8 cellular contexts compared by ENCODE assay signal in the genomic region with DNA sequence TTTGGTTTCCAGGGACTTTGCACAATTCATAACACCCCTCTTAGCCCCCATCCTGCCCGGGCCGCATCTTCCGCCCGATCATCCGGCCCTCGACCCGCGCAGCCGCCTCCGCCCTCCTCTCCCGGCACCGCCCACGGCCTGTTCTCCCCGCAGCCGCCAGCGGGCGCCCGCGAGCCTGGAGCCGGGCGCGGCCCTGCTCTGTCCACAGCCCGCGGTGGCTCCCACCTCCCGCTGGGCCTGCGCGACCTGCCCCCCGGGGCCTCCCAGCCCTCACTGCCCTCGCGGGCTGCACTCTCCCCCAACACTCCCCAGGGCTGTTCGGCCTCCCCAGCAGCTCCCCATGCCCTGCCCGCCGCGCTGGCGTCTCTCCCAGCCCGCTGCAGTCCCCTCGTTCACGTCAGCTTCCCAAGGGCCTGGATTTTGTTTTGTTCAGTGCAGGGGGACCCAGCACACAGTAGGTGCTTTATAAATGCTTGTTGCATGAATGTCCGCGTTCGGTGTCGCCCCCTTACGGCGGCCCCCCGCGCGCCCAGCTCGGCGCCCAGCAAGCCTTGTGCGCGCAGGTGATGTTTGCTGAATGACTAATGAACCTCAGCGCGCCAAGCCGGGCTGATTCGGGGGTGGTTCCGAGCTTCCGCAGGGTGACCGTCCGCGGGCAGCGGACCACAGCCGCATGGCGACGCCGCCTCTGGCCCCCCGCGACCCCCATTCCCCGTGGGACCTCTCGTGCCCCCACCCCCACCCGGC. TPM values are rescaled to one million over a fixed set of nuclear protein-coding genes. Genes with fewer than 3 reads are reported as not detected.
DNase-seq lines count a peak whose midpoint lies in the region; ATAC-seq and TF ChIP-seq lines count a peak whose summit lies in the region.

No MANE protein-coding gene starts in this region.

- POLR2A ChIA-PET in HEK293T (lab: Yijun Ruan, JAX), result interaction anchor here (0.8 to 2.2 kb wide), 3 partner anchors 7 to 176 kb away, joined by 3 to 6 read pairs (median 4); a partner anchor contains a TSS

- intact Hi-C loops in lower lobe of right lung (cut with DNase I), result no loop called here

- peak overlapping the region; percentile 52 to 62 for H3K4me3 ChIP-seq in duodenal mucosa (ENCODE audit: low read depth in 1 of 2, low read length in 2 of 2)
- H3K4me3 ChIP-seq in lower lobe of right lung, result peak overlapping the region; percentile 55

- ATAC-seq in lower lobe of right lung (peak; percentile 92 to 94), GM19395 (IDR thresholded peaks at IDR 0.05; ENCODE audit: unreplicated experiment) (no peak)

- CTCF ChIA-PET in HEK293T (lab: Yijun Ruan, JAX), result interaction anchor here (1.9 kb wide), 1 partner anchor 8 kb away, joined by 9 read pairs; no protein-coding TSS in a partner anchor

- peaks cover 7 to 25% of the 10 kb centered on the region in 2 donors for H3K36me3 ChIP-seq in duodenal mucosa (ENCODE audit: control insufficient read depth in 1 of 2, insufficient read depth in 2 of 2, low read length in 2 of 2)
- peaks cover 29% of the 10 kb centered on the region for H3K36me3 ChIP-seq in lower lobe of right lung

- peaks cover 35 to 39% of the 10 kb centered on the region in 2 donors for H3K27me3 ChIP-seq in duodenal mucosa (ENCODE audit: control insufficient read depth in 1 of 2, insufficient read depth in 2 of 2, low read length in 2 of 2)
- peaks cover 51% of the 10 kb centered on the region for H3K27me3 ChIP-seq in lower lobe of right lung (ENCODE audit: low read depth)

- peaks cover 3 to 4% of the 10 kb centered on the region in 2 donors for H3K4me1 ChIP-seq in duodenal mucosa (ENCODE audit: control insufficient read depth in 1 of 2, insufficient read depth in 2 of 2, low read length in 2 of 2)
- peaks cover 22% of the 10 kb centered on the region for H3K4me1 ChIP-seq in lower lobe of right lung

- peak; percentile 65 for DNase-seq in EL
- peak; percentile 81 for DNase-seq in HEK293T (ENCODE audit: extremely low spot score)
- peak; percentile 59 for DNase-seq in NCI-H2171 (lab: John Stamatoyannopoulos, UW)
- DNase-seq in activated CD4-positive, alpha-beta T cell treated with anti-CD3 and anti-CD28 coated beads, Interleukin-2, amount 50 U/mL, for 24 hours (ENCODE audit: low read depth in 1 of 2, low spot score in 1 of 2), result peak; percentile 54 to 58
- DNase-seq in lower lobe of right lung, result peak; percentile 83
- DNase-seq in stimulated activated CD4-positive, alpha-beta T cell treated with anti-CD3 and anti-CD28 coated beads, TNF-alpha, amount 100 ng/mL, for 4 hours (ENCODE audit: low read depth in 3 of 3), result peak; percentile 58 to 70 (median 62)

- peak; percentile 93 for TF ChIP-seq CTCF in lower lobe of right lung (IDR thresholded peaks at IDR 0.05)

- H3K27ac ChIP-seq in duodenal mucosa (ENCODE audit: low read depth, low read length), result no peak overlapping the region
- H3K27ac ChIP-seq in lower lobe of right lung, result no peak overlapping the region

- peak overlapping the region in 1 of 2 donors; percentile 4 for H3K9ac ChIP-seq in duodenal mucosa (ENCODE audit: low read depth in 1 of 2, low read length in 2 of 2)

- H3K9me3 ChIP-seq in duodenal mucosa (ENCODE audit: control insufficient read depth in 1 of 2, low read length in 2 of 2) (no peaks in the 10 kb centered on the region), lower lobe of right lung (no peaks in the 10 kb centered on the region)

TF ChIP-seq in HEK293T, 16 proteins besides CTCF, POLR2A, EP300 and RAD21:
- TF ChIP-seq LEF1 (IDR thresholded peaks at IDR 0.05; ENCODE audit: borderline replicate concordance) (no peak), ARNT (IDR thresholded peaks at IDR 0.05) (no peak), FOXM1 (IDR thresholded peaks at IDR 0.05; ENCODE audit: borderline replicate concordance) (no peak), SP1 (IDR thresholded peaks at IDR 0.05) (no peak), TARDBP (IDR thresholded peaks at IDR 0.05) (no peak), SUZ12 (IDR thresholded peaks at IDR 0.05) (no peak), HDGF (IDR thresholded peaks at IDR 0.05; ENCODE audit: borderline replicate concordance) (no peak; the same call in 1 of the 2 replicates)
- TF ChIP-seq, protein P1, sequence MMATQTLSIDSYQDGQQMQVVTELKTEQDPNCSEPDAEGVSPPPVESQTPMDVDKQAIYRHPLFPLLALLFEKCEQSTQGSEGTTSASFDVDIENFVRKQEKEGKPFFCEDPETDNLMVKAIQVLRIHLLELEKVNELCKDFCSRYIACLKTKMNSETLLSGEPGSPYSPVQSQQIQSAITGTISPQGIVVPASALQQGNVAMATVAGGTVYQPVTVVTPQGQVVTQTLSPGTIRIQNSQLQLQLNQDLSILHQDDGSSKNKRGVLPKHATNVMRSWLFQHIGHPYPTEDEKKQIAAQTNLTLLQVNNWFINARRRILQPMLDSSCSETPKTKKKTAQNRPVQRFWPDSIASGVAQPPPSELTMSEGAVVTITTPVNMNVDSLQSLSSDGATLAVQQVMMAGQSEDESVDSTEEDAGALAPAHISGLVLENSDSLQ (IDR thresholded peaks at IDR 0.05), result no peak

RNA-seq across cellular contexts. Expression of a gene that starts 4.6 kb away (rescaled TPM):
- total RNA-seq in lower lobe of right lung, result 0.12 TPM

RNA-seq across cellular contexts. Expression of a gene that starts 7.2 kb away (rescaled TPM):
- 854 TPM for total RNA-seq in lower lobe of right lung

RNA-seq across cellular contexts. Expression of a gene that starts 33.7 kb away (rescaled TPM):
- total RNA-seq in lower lobe of right lung, result 28.5 TPM

RNA-seq across cellular contexts. Expression of a gene that starts 38.0 kb away (rescaled TPM):
- total RNA-seq in lower lobe of right lung, result 89.4 TPM

RNA-seq across cellular contexts. Expression of a gene that starts 44.0 kb away (rescaled TPM):
- 7.8 TPM for total RNA-seq in lower lobe of right lung
